Comparison of ENCODE assay signal across 13 cellular contexts in genomic region chr22:37781434-37782059, GRCh38. TPM values are rescaled to one million over a fixed set of nuclear protein-coding genes. Genes with fewer than 3 reads are reported as not detected.
DNase-seq lines count a peak whose midpoint lies in the region; ATAC-seq, FAIRE-seq and TF ChIP-seq lines count a peak whose summit lies in the region.
"Had no signal": no experiment of that assay in that cellular context is flagged by ENCODE, and none has a peak within 500 bp of the region (broad histone marks: within the 10 kb centered on the region; RNA-seq: fewer than 3 reads in every experiment).

No MANE protein-coding gene starts in this region.

- TF ChIP-seq CTCF in C4-2B (conservative IDR thresholded peaks at IDR 0.05): no peak; the same call in 1 of the 2 replicates
- TF ChIP-seq CTCF in bronchial epithelial cell (IDR thresholded peaks at IDR 0.05; ENCODE audit: insufficient read depth, low read length, severe bottlenecking): peak; percentile 31
- peak; percentile 34 for TF ChIP-seq CTCF in liver (IDR thresholded peaks at IDR 0.05; ENCODE audit: low read depth, low read length, missing input control)

- 58% methylated on average over 13 of the region's 13 CpGs for WGBS in liver

- H3K27ac ChIP-seq in C4-2B: peak overlapping the region; percentile 16
- no peak overlapping the region for H3K27ac ChIP-seq in liver (ENCODE audit: low read depth in 1 of 2, low read length in 2 of 2)
- H3K27ac ChIP-seq: esophagus muscularis mucosa had no signal

- no peak for ATAC-seq in HG02623 (IDR thresholded peaks at IDR 0.05; ENCODE audit: unreplicated experiment)
- ATAC-seq: activated CD4-positive, CD25-positive, alpha-beta regulatory T cell treated with anti-CD3 and anti-CD28 coated beads, Interleukin-2, amount 50 U/mL, for 24 hours had no signal

- no peaks in the 10 kb centered on the region for H3K9me3 ChIP-seq in liver (ENCODE audit: control insufficient read depth in 4 of 4, low read length in 3 of 4)
- H3K9me3 ChIP-seq: esophagus muscularis mucosa had no signal

- peak; percentile 29 to 69 for TF ChIP-seq RAD21 in liver (IDR thresholded peaks at IDR 0.05)

- no peak overlapping the region for H3K9ac ChIP-seq in liver (ENCODE audit: low read depth in 1 of 2, low read length in 2 of 2)

- H3K27me3 ChIP-seq in bronchial epithelial cell (ENCODE audit: control insufficient read depth, insufficient read depth, low read length): no peaks in the 10 kb centered on the region
- no peaks in the 10 kb centered on the region for H3K27me3 ChIP-seq in liver (ENCODE audit: control insufficient read depth in 4 of 4, insufficient read depth in 4 of 4, low read length in 3 of 4)
- H3K27me3 ChIP-seq: esophagus muscularis mucosa had no signal

- DNase-seq in Kasumi-1 (lab: John Stamatoyannopoulos, UW) (peak; percentile 10 to 13), bronchial epithelial cell (ENCODE audit: low read depth) (no peak), SW 1271 (lab: John Stamatoyannopoulos, UW) (no peak), glomerular visceral epithelial cell (ENCODE audit: extremely low spot score) (no peak)
- DNase-seq in stimulated activated naive CD4-positive, alpha-beta T cell treated with Interleukin-2 at 50 U/mL for 16 hours (lab: John Stamatoyannopoulos, UW): no peak
- DNase-seq: DMS79, NCI-H1436 treated with DMSO at 0.1 percent for 48 hours had no signal

- FAIRE-seq in bronchial epithelial cell (lab: Jason Lieb, UNC): no peak

- H3K4me3 ChIP-seq in bronchial epithelial cell (ENCODE audit: low read depth, low read length): no peak overlapping the region
- no peak overlapping the region for H3K4me3 ChIP-seq in liver (ENCODE audit: low read depth in 1 of 3, low read length in 3 of 3)
- H3K4me3 ChIP-seq: esophagus muscularis mucosa, skin epidermis had no signal

- no peaks in the 10 kb centered on the region for H3K36me3 ChIP-seq in bronchial epithelial cell (ENCODE audit: control insufficient read depth, insufficient read depth, low read length)
- H3K36me3 ChIP-seq in liver (ENCODE audit: control insufficient read depth in 4 of 4, insufficient read depth in 3 of 4, low read depth in 1 of 4, low read length in 3 of 4): no peaks in the 10 kb centered on the region
- H3K36me3 ChIP-seq: esophagus muscularis mucosa had no signal

- H3K4me1 ChIP-seq in liver (ENCODE audit: control insufficient read depth in 4 of 4, insufficient read depth in 4 of 4, low read length in 3 of 4): peaks cover 4 to 14% (median 6%) of the 10 kb centered on the region in 4 donors

TF ChIP-seq in liver, 16 proteins besides CTCF, POLR2A, EP300 and RAD21:
- no peak for TF ChIP-seq RXRA (IDR thresholded peaks at IDR 0.05)
- TF ChIP-seq GABPA (IDR thresholded peaks at IDR 0.05 in 1 of 2, conservative IDR thresholded peaks at IDR 0.05 in 1 of 2): no peak
- no peak for TF ChIP-seq YY1 (IDR thresholded peaks at IDR 0.05)
- no peak for TF ChIP-seq HNF4A (conservative IDR thresholded peaks at IDR 0.05)
- no peak for TF ChIP-seq REST (IDR thresholded peaks at IDR 0.05)
- TF ChIP-seq FOXA2 (IDR thresholded peaks at IDR 0.05): no peak
- no peak for TF ChIP-seq EGR1 (IDR thresholded peaks at IDR 0.05; ENCODE audit: low read depth in 2 of 2)

RNA-seq across cellular contexts. Expression of gene GCAT, which starts 26.2 kb away (rescaled TPM):
- total RNA-seq in bronchial epithelial cell (12.8 and 27.6 TPM in 2 replicates), liver (10 to 100 TPM; 27.7 to 31.8 TPM)
- 10 to 100 TPM; 20.7 to 32.6 TPM for polyA plus RNA-seq in liver

RNA-seq across cellular contexts. Expression of gene GALR3, which starts 41.6 kb away (rescaled TPM):
- total RNA-seq in bronchial epithelial cell (not detected in 2 replicates), liver (not detected)
- polyA plus RNA-seq in liver: not detected
- total RNA-seq: esophagus muscularis mucosa had no signal

Comparison
In these comparisons a context has a peak if more than half of its experiments do, and no peak if none do; other contexts are left out.
1. DNase-seq: peak in Kasumi-1 (2 of 2); none in bronchial epithelial cell (single experiment), SW 1271 (0 of 2), glomerular visceral epithelial cell (single experiment) and stimulated activated naive CD4-positive, alpha-beta T cell treated with Interleukin-2 at 50 U/mL for 16 hours (single experiment).